ENCODE assay signal across 3 cellular contexts in genomic region chr6:8114956-8115355, GRCh38.
TF ChIP-seq lines count a peak whose summit lies in the region.

No MANE protein-coding gene starts in this region.

TF ChIP-seq in HepG2, 621 proteins besides CTCF, POLR2A, EP300 and RAD21:
- TF ChIP-seq CEBPB (IDR thresholded peaks at IDR 0.05; ENCODE audit: borderline replicate concordance, low read depth, low read length) (peak; percentile 69; the same call in 1 of the 2 replicates), SNAI1 (CRISPR knock-in tag; IDR thresholded peaks at IDR 0.05; ENCODE audit: borderline replicate concordance) (no peak)

TF ChIP-seq in IMR-90, 13 proteins besides CTCF, POLR2A, EP300 and RAD21:
- TF ChIP-seq NFE2L2 (IDR thresholded peaks at IDR 0.05; ENCODE audit: low read depth, low read length) (no peak), MXI1 (IDR thresholded peaks at IDR 0.05; ENCODE audit: borderline replicate concordance, low read depth, low read length) (no peak), ELK1 (IDR thresholded peaks at IDR 0.05; ENCODE audit: borderline replicate concordance, low read depth, low read length) (no peak), CEBPB (IDR thresholded peaks at IDR 0.05; ENCODE audit: low read depth, low read length) (peak; percentile 48), SMC3 (IDR thresholded peaks at IDR 0.05; ENCODE audit: low read depth, low read length) (no peak)

TF ChIP-seq in K562, 482 proteins besides CTCF, POLR2A, EP300 and RAD21:
- TF ChIP-seq CEBPG (CRISPR knock-in tag; IDR thresholded peaks at IDR 0.05): no peak
- TF ChIP-seq CEBPG (tag; conservative IDR thresholded peaks at IDR 0.05 in 1 of 2, IDR thresholded peaks at IDR 0.05 in 1 of 2): peak; percentile 41 to 65; a peak in 3 of 4 replicates
- peak; percentile 71 for TF ChIP-seq CEBPB (tag; IDR thresholded peaks at IDR 0.05)
- TF ChIP-seq ESRRA (IDR thresholded peaks at IDR 0.05; ENCODE audit: borderline replicate concordance, low read depth): no peak
- no peak for TF ChIP-seq C11orf30 (IDR thresholded peaks at IDR 0.05; ENCODE audit: low read depth)
TF ChIP-seq in K562: peak in this region for 2.
